Comparison of ENCODE assay signal across 9 cellular contexts in genomic region chr17:15409721-15410247, GRCh38. TPM values are rescaled to one million over a fixed set of nuclear protein-coding genes. Genes with fewer than 3 reads are reported as not detected.
DNase-seq lines count a peak whose midpoint lies in the region; TF ChIP-seq lines count a peak whose summit lies in the region.
"Had no signal": no experiment of that assay in that cellular context is flagged by ENCODE, and none has a peak within 500 bp of the region (broad histone marks: within the 10 kb centered on the region; RNA-seq: fewer than 3 reads in every experiment).

No MANE protein-coding gene starts in this region.

- no peak for TF ChIP-seq CTCF in Peyer's patch (IDR thresholded peaks at IDR 0.05)
- no peak for TF ChIP-seq CTCF in esophagus squamous epithelium (IDR thresholded peaks at IDR 0.05)

- H3K27me3 ChIP-seq in Peyer's patch: no peaks in the 10 kb centered on the region
- H3K27me3 ChIP-seq in esophagus squamous epithelium: no peaks in the 10 kb centered on the region
- H3K27me3 ChIP-seq in muscle layer of colon (ENCODE audit: control insufficient read depth in 1 of 2, insufficient read depth in 2 of 2, low read length in 2 of 2): no peaks in the 10 kb centered on the region

- no peak overlapping the region for H3K9ac ChIP-seq in muscle layer of colon (ENCODE audit: low read length)

- H3K36me3 ChIP-seq in Peyer's patch (no peaks in the 10 kb centered on the region), esophagus squamous epithelium (no peaks in the 10 kb centered on the region), muscle layer of colon (ENCODE audit: insufficient read depth, low read length) (no peaks in the 10 kb centered on the region), urinary bladder (ENCODE audit: insufficient read depth) (no peaks in the 10 kb centered on the region)

- H3K4me3 ChIP-seq in Peyer's patch (no peak overlapping the region), esophagus squamous epithelium (peak overlapping the region in 2 of 4 donors; percentile 12 to 56), muscle layer of colon (ENCODE audit: low read depth in 1 of 2, low read length in 2 of 2) (peak overlapping the region in 1 of 2 donors; percentile 2), urinary bladder (ENCODE audit: low read depth, low read length) (no peak overlapping the region)

- H3K9me3 ChIP-seq in Peyer's patch (no peaks in the 10 kb centered on the region), esophagus squamous epithelium (no peaks in the 10 kb centered on the region), muscle layer of colon (ENCODE audit: low read length) (no peaks in the 10 kb centered on the region)

- intact Hi-C loops in esophagus squamous epithelium (cut with DNase I): no loop called here

- TF ChIP-seq POLR2A in Peyer's patch (IDR thresholded peaks at IDR 0.05) (no peak), esophagus squamous epithelium (IDR thresholded peaks at IDR 0.05) (peak in 2 of 4 donors; percentile 24 to 29)

- H3K27ac ChIP-seq in Peyer's patch (peak overlapping the region; percentile 49 to 77 (median 67)), esophagus squamous epithelium (peak overlapping the region; percentile 61 to 92 (median 82)), muscle layer of colon (ENCODE audit: low read depth, low read length) (peak overlapping the region; percentile 56), urinary bladder (ENCODE audit: low read depth) (peak overlapping the region; percentile 70)

- H3K4me1 ChIP-seq in Peyer's patch: peaks cover 0 to 3% (median 0%) of the 10 kb centered on the region in 4 donors
- peaks cover 0 to 40% (median 19%) of the 10 kb centered on the region in 3 donors for H3K4me1 ChIP-seq in esophagus squamous epithelium
- H3K4me1 ChIP-seq in muscle layer of colon (ENCODE audit: insufficient read depth, low read length): peaks cover 21% of the 10 kb centered on the region
- no peaks in the 10 kb centered on the region for H3K4me1 ChIP-seq in urinary bladder (ENCODE audit: insufficient read depth)

- DNase-seq in Peyer's patch (no peak), esophagus squamous epithelium (lab: John Stamatoyannopoulos, UW) (no peak), SIG-M5 treated with dmso at 0.1 percent for 504 hours (lab: John Stamatoyannopoulos, UW; ENCODE audit: unreplicated experiment) (no peak), NCI-H1417 treated with DMSO at 0.1 percent for 48 hours (lab: John Stamatoyannopoulos, UW) (no peak), NCI-H82 treated with DMSO at 0.1 percent for 48 hours (lab: John Stamatoyannopoulos, UW; ENCODE audit: unreplicated experiment) (no peak), RPMI8226 (no peak)
- DNase-seq: NCI-H1694 had no signal

- WGBS in esophagus squamous epithelium, 2 donors: 34 to 41% methylated on average over 14 of the region's 14 CpGs
- 28% methylated on average over 14 of the region's 14 CpGs for WGBS in urinary bladder

RNA-seq across cellular contexts. Expression of gene CDRT4, which starts 57.6 kb away (rescaled TPM):
- total RNA-seq in Peyer's patch (10 to 100 TPM in 3 of 4 donors, not detected in 1; 17.9 to 28.5 (median 26.4) TPM), esophagus squamous epithelium (1 to 10 TPM; 3.2 to 7.6 (median 3.8) TPM), urinary bladder (14.4 TPM)
- 1.9 TPM for polyA plus RNA-seq in urinary bladder
